ENCODE assay signal across 1 cellular context in the genomic region with DNA sequence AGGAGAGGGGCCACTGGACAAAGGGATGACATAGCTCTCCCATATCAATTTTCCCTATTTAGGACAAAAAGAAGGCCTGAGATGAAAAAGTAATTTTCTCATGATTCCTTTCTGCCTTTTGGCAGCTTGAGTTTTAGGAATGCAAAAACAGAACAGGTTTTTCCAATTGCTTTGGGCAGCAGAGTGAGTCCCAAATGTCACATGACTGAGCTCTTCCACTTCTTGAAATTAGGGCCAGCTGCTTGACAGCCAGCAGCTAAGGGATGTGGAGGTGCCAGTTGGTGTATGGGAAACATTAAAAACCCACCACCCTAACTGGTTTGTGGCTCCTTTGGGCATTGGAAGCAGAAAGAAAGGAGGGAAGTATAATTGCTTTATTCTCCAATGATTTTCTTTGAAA.
TF ChIP-seq lines count a peak whose summit lies in the region.

No MANE protein-coding gene starts in this region.

TF ChIP-seq in neural cell, 6 proteins besides CTCF, POLR2A, EP300 and RAD21:
- no peak for TF ChIP-seq MXI1 (conservative IDR thresholded peaks at IDR 0.05; ENCODE audit: poor library complexity, severe bottlenecking)
- no peak for TF ChIP-seq EZH2 (IDR thresholded peaks at IDR 0.05; ENCODE audit: borderline replicate concordance, insufficient read depth, low read length, poor library complexity, severe bottlenecking)
- TF ChIP-seq SMC3 (conservative IDR thresholded peaks at IDR 0.05; ENCODE audit: poor library complexity) = no peak
- TF ChIP-seq POLR2AphosphoS5 (IDR thresholded peaks at IDR 0.05) = no peak
- TF ChIP-seq TAF1 (IDR thresholded peaks at IDR 0.05; ENCODE audit: low read depth) = no peak
- TF ChIP-seq, protein P1, sequence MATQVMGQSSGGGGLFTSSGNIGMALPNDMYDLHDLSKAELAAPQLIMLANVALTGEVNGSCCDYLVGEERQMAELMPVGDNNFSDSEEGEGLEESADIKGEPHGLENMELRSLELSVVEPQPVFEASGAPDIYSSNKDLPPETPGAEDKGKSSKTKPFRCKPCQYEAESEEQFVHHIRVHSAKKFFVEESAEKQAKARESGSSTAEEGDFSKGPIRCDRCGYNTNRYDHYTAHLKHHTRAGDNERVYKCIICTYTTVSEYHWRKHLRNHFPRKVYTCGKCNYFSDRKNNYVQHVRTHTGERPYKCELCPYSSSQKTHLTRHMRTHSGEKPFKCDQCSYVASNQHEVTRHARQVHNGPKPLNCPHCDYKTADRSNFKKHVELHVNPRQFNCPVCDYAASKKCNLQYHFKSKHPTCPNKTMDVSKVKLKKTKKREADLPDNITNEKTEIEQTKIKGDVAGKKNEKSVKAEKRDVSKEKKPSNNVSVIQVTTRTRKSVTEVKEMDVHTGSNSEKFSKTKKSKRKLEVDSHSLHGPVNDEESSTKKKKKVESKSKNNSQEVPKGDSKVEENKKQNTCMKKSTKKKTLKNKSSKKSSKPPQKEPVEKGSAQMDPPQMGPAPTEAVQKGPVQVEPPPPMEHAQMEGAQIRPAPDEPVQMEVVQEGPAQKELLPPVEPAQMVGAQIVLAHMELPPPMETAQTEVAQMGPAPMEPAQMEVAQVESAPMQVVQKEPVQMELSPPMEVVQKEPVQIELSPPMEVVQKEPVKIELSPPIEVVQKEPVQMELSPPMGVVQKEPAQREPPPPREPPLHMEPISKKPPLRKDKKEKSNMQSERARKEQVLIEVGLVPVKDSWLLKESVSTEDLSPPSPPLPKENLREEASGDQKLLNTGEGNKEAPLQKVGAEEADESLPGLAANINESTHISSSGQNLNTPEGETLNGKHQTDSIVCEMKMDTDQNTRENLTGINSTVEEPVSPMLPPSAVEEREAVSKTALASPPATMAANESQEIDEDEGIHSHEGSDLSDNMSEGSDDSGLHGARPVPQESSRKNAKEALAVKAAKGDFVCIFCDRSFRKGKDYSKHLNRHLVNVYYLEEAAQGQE (IDR thresholded peaks at IDR 0.05; ENCODE audit: borderline replicate concordance) = no peak
